ENCODE assay signal across 21 cellular contexts in the genomic region with DNA sequence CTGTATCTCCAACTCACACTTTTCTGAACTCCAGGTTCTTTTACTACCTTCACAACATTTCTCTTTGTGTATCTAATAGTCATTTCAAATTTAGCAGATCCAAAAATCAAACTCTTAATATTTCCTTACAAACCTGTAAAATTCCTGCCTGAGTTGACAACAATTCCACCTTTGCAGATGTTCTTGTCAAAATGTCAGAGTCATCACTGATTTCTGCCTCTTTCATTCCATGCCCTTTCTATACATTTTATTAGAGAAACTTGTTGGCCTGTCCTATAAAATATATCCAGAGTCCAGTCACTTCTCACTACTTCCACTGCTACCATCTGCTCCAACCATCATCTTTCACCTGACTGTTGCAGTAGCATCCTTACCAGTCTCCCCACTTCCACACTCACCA.
DNase-seq lines count a peak whose midpoint lies in the region; ATAC-seq, FAIRE-seq and TF ChIP-seq lines count a peak whose summit lies in the region.
"Had no signal": no experiment of that assay in that cellular context is flagged by ENCODE, and none has a peak within 500 bp of the region (broad histone marks: within the 10 kb centered on the region; RNA-seq: fewer than 3 reads in every experiment).

No MANE protein-coding gene starts in this region.

- H2BK15ac ChIP-seq in mesendoderm (replicated peaks; ENCODE audit: low read depth): no peak overlapping the region

- H3K79me2 ChIP-seq in GM23338 (replicated peaks; ENCODE audit: insufficient read depth): no peaks in the 10 kb centered on the region
- H3K79me2 ChIP-seq in mesendoderm (ENCODE audit: control insufficient read depth, insufficient read depth, low read length): no peaks in the 10 kb centered on the region

- H3K56ac ChIP-seq in mesendoderm (ENCODE audit: low read length): peak overlapping the region; percentile 8

- POLR2A ChIA-PET in WTC11 (lab: Charles Lee): no interaction called here

- peaks cover 8% of the 10 kb centered on the region; the same call in 1 of the 2 replicates for H3K9me2 ChIP-seq in GM23338 (ENCODE audit: insufficient read depth)

- H2BK120ac ChIP-seq in mesendoderm (ENCODE audit: low read depth, low read length): no peak overlapping the region

- H4K8ac ChIP-seq in mesendoderm (ENCODE audit: low read depth, low read length): no peak overlapping the region

- H3K27me3 Mint-ChIP-seq in GM23338 (ENCODE audit: insufficient read depth, low read depth, poor library complexity) (no peaks in the 10 kb centered on the region), WTC11 (ENCODE audit: low read depth) (no peaks in the 10 kb centered on the region)
- H3K27me3 Mint-ChIP-seq in stimulated activated memory B cell treated with anti-CD40 and anti-IgM and Interleukin-4, amounts not matched to agents 10 μg/mL and 1 μg/mL and 100 μg/mL, for 72 hours: no peaks in the 10 kb centered on the region
- H3K27me3 Mint-ChIP-seq: B cell had no signal

- no peak overlapping the region for H2AK5ac ChIP-seq in mesendoderm (ENCODE audit: low read length)

- H4K20me1 ChIP-seq in GM23338 (replicated peaks; ENCODE audit: insufficient read depth): no peaks in the 10 kb centered on the region
- H4K20me1 ChIP-seq: BLaER1 had no signal

- H3K4me2 ChIP-seq in GM23338 (no peak overlapping the region), mesendoderm (ENCODE audit: low read length) (no peak overlapping the region)
- H3K4me2 ChIP-seq: BLaER1 had no signal

- no peak for DNase-seq in GM23338 (ENCODE audit: low spot score)
- no peak for DNase-seq in WTC11 (ENCODE audit: low spot score)
- no peak for DNase-seq in mesendoderm
- DNase-seq in OCI-M2 (lab: John Stamatoyannopoulos, UW; ENCODE audit: unreplicated experiment): no peak
- no peak for DNase-seq in GM19239 (ENCODE audit: insufficient read length, low spot score)
- no peak for DNase-seq in NCI-H774 (lab: John Stamatoyannopoulos, UW)
- DNase-seq: Caco-2; CD4-positive, CD25-positive, alpha-beta regulatory T cell; CD8-positive, alpha-beta T cell; DMS153; DND-41; GM23248; HCEC 1CT had no signal

- H3K9ac ChIP-seq in mesendoderm (ENCODE audit: low read length): no peak overlapping the region
- H3K9ac ChIP-seq: BLaER1, GM23248 had no signal

- CTCF ChIA-PET in WTC11 (lab: Charles Lee): no interaction called here

- no peak overlapping the region for H3K4me3 ChIP-seq in GM23338
- no peak overlapping the region for H3K4me3 ChIP-seq in mesendoderm (ENCODE audit: low read length)
- H3K4me3 ChIP-seq: BLaER1, GM23248 had no signal

- H3K9me3 Mint-ChIP-seq in GM23338: peaks cover 6% of the 10 kb centered on the region; the same call in 2 of the 3 replicates
- peaks cover 14% of the 10 kb centered on the region for H3K9me3 Mint-ChIP-seq in WTC11
- peaks cover 9% of the 10 kb centered on the region for H3K9me3 Mint-ChIP-seq in stimulated activated memory B cell treated with anti-CD40 and anti-IgM and Interleukin-4, amounts not matched to agents 10 μg/mL and 1 μg/mL and 100 μg/mL, for 72 hours
- H3K9me3 Mint-ChIP-seq: CD8-positive, alpha-beta T cell had no signal

- H4K5ac ChIP-seq in mesendoderm (ENCODE audit: low read length): no peak overlapping the region

- no peak overlapping the region for H3K4ac ChIP-seq in mesendoderm (ENCODE audit: low read depth, low read length)

- H3K27me3 ChIP-seq in GM23338 (ENCODE audit: insufficient read depth) (no peaks in the 10 kb centered on the region), mesendoderm (ENCODE audit: insufficient read depth, low read length, poor library complexity) (no peaks in the 10 kb centered on the region)
- H3K27me3 ChIP-seq: BLaER1 had no signal

- no peak for TF ChIP-seq CTCF in GM23338 (conservative IDR thresholded peaks at IDR 0.05; ENCODE audit: low read depth in 2 of 2)
- no peak for TF ChIP-seq CTCF in WTC11 (IDR thresholded peaks at IDR 0.05)

- H3K36me3 ChIP-seq in GM23338 (ENCODE audit: insufficient read depth) (no peaks in the 10 kb centered on the region), mesendoderm (ENCODE audit: control insufficient read depth, insufficient read depth, low read length) (no peaks in the 10 kb centered on the region)
- H3K36me3 ChIP-seq: BLaER1 had no signal

- no peaks in the 10 kb centered on the region for H3F3A ChIP-seq in GM23338 (replicated peaks; ENCODE audit: low read depth)

- no peak overlapping the region for H3K27ac Mint-ChIP-seq in GM23338
- 0 out of 2 replicates have a peak overlapping the region, but pooled peaks have one; percentile 2 for H3K27ac Mint-ChIP-seq in WTC11
- no peak overlapping the region for H3K27ac Mint-ChIP-seq in stimulated activated memory B cell treated with anti-CD40 and anti-IgM and Interleukin-4, amounts not matched to agents 10 μg/mL and 1 μg/mL and 100 μg/mL, for 72 hours
- H3K27ac Mint-ChIP-seq: B cell; CD4-positive, CD25-positive, alpha-beta regulatory T cell; CD8-positive, alpha-beta T cell had no signal

- FAIRE-seq in GM19239 (lab: Jason Lieb, UNC): no peak
- FAIRE-seq: A204.1, G401.6, GM12892 had no signal

- peak overlapping the region; percentile 48; the same call in 1 of the 2 replicates for H2AFZ ChIP-seq in GM23338
- H2AFZ ChIP-seq: GM23248 had no signal

- H3K4me1 ChIP-seq in GM23338 (ENCODE audit: insufficient read depth) (peaks cover 23% of the 10 kb centered on the region), mesendoderm (ENCODE audit: control insufficient read depth, low read depth, low read length) (no peaks in the 10 kb centered on the region)
- H3K4me1 ChIP-seq: BLaER1, Caco-2 had no signal

- H3K27ac ChIP-seq in GM23338 (ENCODE audit: low read depth) (no peak overlapping the region), mesendoderm (ENCODE audit: low read depth, low read length) (no peak overlapping the region)
- H3K27ac ChIP-seq: 22Rv1, BLaER1, C4-2B, GM23248 had no signal

- H3K79me1 ChIP-seq in mesendoderm (ENCODE audit: low read length): no peaks in the 10 kb centered on the region

- ATAC-seq in GM23338 (no peak), WTC11 (no peak)
- peak; percentile 43 for ATAC-seq in stimulated activated memory B cell treated with anti-CD40 and anti-IgM and Interleukin-4, amounts not matched to agents 10 μg/mL and 1 μg/mL and 100 μg/mL, for 72 hours
- ATAC-seq: CD8-positive, alpha-beta T cell had no signal

- H2BK5ac ChIP-seq in mesendoderm (ENCODE audit: low read length): no peak overlapping the region

- H3K4me3 Mint-ChIP-seq in GM23338 (no peak overlapping the region), WTC11 (no peak overlapping the region)
- H3K4me3 Mint-ChIP-seq in stimulated activated memory B cell treated with anti-CD40 and anti-IgM and Interleukin-4, amounts not matched to agents 10 μg/mL and 1 μg/mL and 100 μg/mL, for 72 hours: no peak overlapping the region
- H3K4me3 Mint-ChIP-seq: B cell; CD4-positive, CD25-positive, alpha-beta regulatory T cell; CD8-positive, alpha-beta T cell had no signal

- H3K36me3 Mint-ChIP-seq in GM23338 (ENCODE audit: low read depth) (peaks cover 3% of the 10 kb centered on the region; the same call in 2 of the 3 replicates), WTC11 (peaks cover 3% of the 10 kb centered on the region)
- H3K36me3 Mint-ChIP-seq in stimulated activated memory B cell treated with anti-CD40 and anti-IgM and Interleukin-4, amounts not matched to agents 10 μg/mL and 1 μg/mL and 100 μg/mL, for 72 hours: no peaks in the 10 kb centered on the region
- H3K36me3 Mint-ChIP-seq: CD4-positive, CD25-positive, alpha-beta regulatory T cell; CD8-positive, alpha-beta T cell had no signal

- H3K23ac ChIP-seq in mesendoderm (ENCODE audit: low read length): no peak overlapping the region

- H3K4me1 Mint-ChIP-seq in GM23338 (peaks cover 23% of the 10 kb centered on the region), WTC11 (peaks cover 30% of the 10 kb centered on the region)
- H3K4me1 Mint-ChIP-seq in stimulated activated memory B cell treated with anti-CD40 and anti-IgM and Interleukin-4, amounts not matched to agents 10 μg/mL and 1 μg/mL and 100 μg/mL, for 72 hours: no peaks in the 10 kb centered on the region
- H3K4me1 Mint-ChIP-seq: B cell; CD4-positive, CD25-positive, alpha-beta regulatory T cell had no signal

- no peak overlapping the region for H3K18ac ChIP-seq in mesendoderm (ENCODE audit: low read length)

TF ChIP-seq in GM23338, 12 proteins besides CTCF, POLR2A, EP300 and RAD21 (continues in another document):
- TF ChIP-seq ZNF331 (CRISPR knock-in tag; IDR thresholded peaks at IDR 0.05; ENCODE audit: low read depth): no peak
- TF ChIP-seq CREB1 (CRISPR knock-in tag; IDR thresholded peaks at IDR 0.05; ENCODE audit: low read depth): no peak
- TF ChIP-seq POLR2AphosphoS5 (IDR thresholded peaks at IDR 0.05; ENCODE audit: low read depth): no peak

TF ChIP-seq in WTC11, 78 proteins besides CTCF, POLR2A, EP300 and RAD21 (continues in another document):
- TF ChIP-seq ATF1 (CRISPR knock-in tag; IDR thresholded peaks at IDR 0.05) (no peak), RELA (CRISPR knock-in tag; IDR thresholded peaks at IDR 0.05; ENCODE audit: borderline replicate concordance) (no peak), ZNF219 (CRISPR knock-in tag; IDR thresholded peaks at IDR 0.05; ENCODE audit: borderline replicate concordance) (no peak), NR3C1 (CRISPR knock-in tag; conservative IDR thresholded peaks at IDR 0.05; ENCODE audit: low read depth) (no peak), NFE2L1 (CRISPR knock-in tag; IDR thresholded peaks at IDR 0.05) (no peak), E2F1 (CRISPR knock-in tag; IDR thresholded peaks at IDR 0.05) (no peak), ZNF416 (CRISPR knock-in tag; IDR thresholded peaks at IDR 0.05) (no peak), NR1H2 (CRISPR knock-in tag; IDR thresholded peaks at IDR 0.05) (no peak)
- TF ChIP-seq, protein P1, sequence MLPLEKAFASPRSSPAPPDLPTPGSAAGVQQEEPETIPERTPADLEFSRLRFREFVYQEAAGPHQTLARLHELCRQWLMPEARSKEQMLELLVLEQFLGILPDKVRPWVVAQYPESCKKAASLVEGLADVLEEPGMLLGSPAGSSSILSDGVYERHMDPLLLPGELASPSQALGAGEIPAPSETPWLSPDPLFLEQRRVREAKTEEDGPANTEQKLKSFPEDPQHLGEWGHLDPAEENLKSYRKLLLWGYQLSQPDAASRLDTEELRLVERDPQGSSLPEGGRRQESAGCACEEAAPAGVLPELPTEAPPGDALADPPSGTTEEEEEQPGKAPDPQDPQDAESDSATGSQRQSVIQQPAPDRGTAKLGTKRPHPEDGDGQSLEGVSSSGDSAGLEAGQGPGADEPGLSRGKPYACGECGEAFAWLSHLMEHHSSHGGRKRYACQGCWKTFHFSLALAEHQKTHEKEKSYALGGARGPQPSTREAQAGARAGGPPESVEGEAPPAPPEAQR (CRISPR knock-in tag; IDR thresholded peaks at IDR 0.05): no peak
